ENCODE assay signal across 8 cellular contexts in the genomic region with DNA sequence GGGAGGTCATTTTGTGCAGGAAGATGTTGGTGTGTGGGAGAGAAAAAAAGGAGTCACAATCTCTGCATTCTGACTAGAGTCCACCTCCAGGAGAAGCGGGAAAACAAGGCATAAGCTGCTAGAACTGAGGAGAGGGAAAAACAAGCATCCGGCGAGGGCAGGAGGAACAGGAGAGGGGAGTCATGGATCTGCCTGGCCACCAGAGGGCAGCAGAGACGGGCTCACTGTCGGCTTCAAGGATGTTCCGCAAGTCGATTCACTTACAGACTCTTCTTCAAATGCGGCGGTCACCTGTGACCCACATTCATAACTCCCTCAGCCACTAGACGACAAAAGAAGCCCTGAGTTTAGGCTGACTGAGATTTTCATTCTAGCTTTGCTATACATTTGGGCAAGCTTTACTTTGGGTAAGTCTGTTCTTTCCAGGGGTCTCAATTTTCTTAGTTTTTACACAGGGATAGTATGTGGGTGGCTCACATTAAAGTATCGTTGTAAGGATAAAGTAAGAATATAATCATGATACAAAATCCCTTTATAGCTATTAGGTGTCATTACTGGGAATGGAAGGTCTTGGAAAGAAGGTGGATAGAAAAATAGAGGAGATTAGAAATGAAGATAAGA. TPM values are rescaled to one million over a fixed set of nuclear protein-coding genes. Genes with fewer than 3 reads are reported as not detected.
DNase-seq lines count a peak whose midpoint lies in the region; ATAC-seq and TF ChIP-seq lines count a peak whose summit lies in the region.

No MANE protein-coding gene starts in this region.

- peak overlapping the region; percentile 60 for H3K4me2 ChIP-seq in HCT116 (ENCODE audit: low read length)

- intact Hi-C loops in HCT116 (cut with micrococcal nuclease), result loop anchor here (2.0 kb wide), 1 partner anchor 455 kb away; no protein-coding TSS in a partner anchor
- intact Hi-C loops in lower leg skin (cut with DNase I; ENCODE audit: low total_unique reads), result loop anchor here (10.0 kb wide), 1 partner anchor 381 kb away; no protein-coding TSS in a partner anchor

- peak overlapping the region; percentile 95 for H2AFZ ChIP-seq in HCT116 (ENCODE audit: low read depth, low read length, poor library complexity, severe bottlenecking)

- H3K27ac ChIP-seq in C4-2B (no peak overlapping the region), HCT116 (ENCODE audit: low read depth, low read length) (no peak overlapping the region)

- RAD21 ChIA-PET in HCT116 (lab: Charles Lee; ENCODE audit: low non-redundant PET in 1 of 2, low total read pairs in 2 of 2, uncharacterized antibody in 2 of 2, unreplicated experiment in 2 of 2), result interaction anchor here in 1 of 2 experiments (0.8 to 2.0 kb wide), 3 partner anchors 326 to 455 kb away, joined by 3 to 4 read pairs (median 4); no protein-coding TSS in a partner anchor

- H3K4me3 ChIP-seq in HCT116 (replicated peaks in 1 of 2; ENCODE audit: low read depth in 1 of 2, low read length in 2 of 2), result no peak overlapping the region; a peak in 1 of 4 replicates
- H3K4me3 ChIP-seq in lower leg skin (ENCODE audit: low read depth, poor library complexity, severe bottlenecking), result no peak overlapping the region

- peak; percentile 85 for ATAC-seq in HCT116
- no peak for ATAC-seq in GM18511 (IDR thresholded peaks at IDR 0.05; ENCODE audit: unreplicated experiment)

- no peaks in the 10 kb centered on the region for H3K9me2 ChIP-seq in HCT116 (ENCODE audit: insufficient read depth)

- H3K79me2 ChIP-seq in HCT116 (ENCODE audit: insufficient read depth, low read length), result no peaks in the 10 kb centered on the region

- CTCF ChIA-PET in HCT116 (lab: Charles Lee), result interaction anchor here (0.6 to 3.9 kb wide), 19 partner anchors 9 to 455 kb away, joined by 3 to 33 read pairs (median 5); partner anchors contain the start of gene TAP2

- no peaks in the 10 kb centered on the region for H3K27me3 ChIP-seq in HCT116 (ENCODE audit: insufficient read depth, low read length)

- BruUV-seq in HCT116 (replicated peaks; lab: Mats Ljungman, UMichigan), result no TSS peak

- peak; percentile 69 for DNase-seq in HCT116 (ENCODE audit: low read depth, low spot score)
- DNase-seq in NCI-H526 treated with DMSO at 0.1 percent for 48 hours (lab: John Stamatoyannopoulos, UW), result peak; percentile 32
- DNase-seq in activated CD4-positive, alpha-beta T cell treated with anti-CD3 and anti-CD28 coated beads, Interleukin-2, amount 50 U/mL, for 4 hours, result peak; percentile 81 to 87
- DNase-seq in dermis blood vessel endothelial cell, result peak; percentile 90
- peak; percentile 47 to 95 for DNase-seq in lower leg skin (ENCODE audit: low spot score in 2 of 2)
- DNase-seq in stimulated activated CD4-positive, alpha-beta T cell treated with anti-CD3 and anti-CD28 coated beads, TNF-alpha, amount 100 ng/mL, for 4 hours (ENCODE audit: low read depth in 3 of 3), result peak; percentile 69 to 81 (median 74)

- TF ChIP-seq POLR2A in HCT116 (IDR thresholded peaks at IDR 0.05; ENCODE audit: borderline replicate concordance, extremely low read depth, insufficient read depth, insufficient read length) (no peak), lower leg skin (IDR thresholded peaks at IDR 0.05) (no peak)

- 5 to 6% methylated on average over 11 of the region's 11 CpGs for WGBS in lower leg skin, 2 donors

- H3K9me3 ChIP-seq in HCT116 (ENCODE audit: control insufficient read depth in 1 of 2, insufficient read depth in 1 of 2, low read depth in 1 of 2, low read length in 2 of 2), result no peaks in the 10 kb centered on the region

- H4K20me1 ChIP-seq in HCT116 (ENCODE audit: insufficient read depth), result no peaks in the 10 kb centered on the region

- H3K4me1 ChIP-seq in HCT116 (ENCODE audit: control insufficient read depth in 1 of 2, insufficient read depth in 2 of 2, low read length in 2 of 2), result peaks cover 0 to 12% of the 10 kb centered on the region in 2 experiments; a peak in 2 of 4 replicates

- POLR2A ChIA-PET in HCT116 (lab: Charles Lee), result interaction anchor here (0.5 kb wide), 1 partner anchor 464 kb away, joined by 3 read pairs; no protein-coding TSS in a partner anchor

- peak; percentile 89 for TF ChIP-seq RAD21 in HCT116 (IDR thresholded peaks at IDR 0.05; ENCODE audit: low read depth)

- H3K9ac ChIP-seq in HCT116 (ENCODE audit: low read length), result no peak overlapping the region

- H3K36me3 ChIP-seq in HCT116 (ENCODE audit: control insufficient read depth in 1 of 2, insufficient read depth in 2 of 2, low read length in 2 of 2), result no peaks in the 10 kb centered on the region

- peak; percentile 97 for TF ChIP-seq CTCF in C4-2B (conservative IDR thresholded peaks at IDR 0.05)
- peak; percentile 73 to 91 (median 88) for TF ChIP-seq CTCF in HCT116 (IDR thresholded peaks at IDR 0.05 in 2 of 3, conservative IDR thresholded peaks at IDR 0.05 in 1 of 3; ENCODE audit: borderline replicate concordance in 1 of 3, insufficient read depth in 1 of 3, low read depth in 2 of 3, low read length in 2 of 3)
- peak in 1 of 3 donors; percentile 56 for TF ChIP-seq CTCF in lower leg skin (IDR thresholded peaks at IDR 0.05)

TF ChIP-seq in HCT116, 20 proteins besides CTCF, POLR2A, EP300 and RAD21:
- TF ChIP-seq TCF7L2 (IDR thresholded peaks at IDR 0.05; ENCODE audit: borderline replicate concordance, extremely low read depth, insufficient read depth, insufficient read length), result peak; percentile 45
- TF ChIP-seq EZH2 (IDR thresholded peaks at IDR 0.05), result no peak

RNA-seq across cellular contexts. Expression of gene BTNL2, which starts 6.6 kb away (rescaled TPM):
- not detected for total RNA-seq in HCT116 (2021; ENCODE audit: unreplicated experiment)
- polyA plus RNA-seq in HCT116 (2012), result 0.13 TPM in 1 of 2 replicates, not detected in the other
- total RNA-seq in dermis blood vessel endothelial cell, result not detected in 2 replicates
- not detected for total RNA-seq in lower leg skin

RNA-seq across cellular contexts. Expression of gene HLA-DRA, which starts 26.1 kb away (rescaled TPM):
- total RNA-seq in HCT116 (2021; ENCODE audit: unreplicated experiment) (4.7 TPM), dermis blood vessel endothelial cell (0.09 TPM in 1 of 2 replicates, not detected in the other), lower leg skin (100 to 1,000 TPM; 164 to 274 (median 229) TPM)
- 1.7 TPM in 2 replicates for polyA plus RNA-seq in HCT116 (2012)

RNA-seq across cellular contexts. Expression of gene TSBP1, which starts 41.8 kb away (rescaled TPM):
- total RNA-seq in HCT116 (2021; ENCODE audit: unreplicated experiment), result not detected
- not detected in 2 replicates for polyA plus RNA-seq in HCT116 (2012)
- not detected in 2 replicates for total RNA-seq in dermis blood vessel endothelial cell
- total RNA-seq in lower leg skin, result not detected

Comparison
In these comparisons a context has a peak if more than half of its experiments do, and no peak if none do; other contexts are left out.
1. DNase-seq: peak in every context shown above with its lines; median percentile 90 in dermis blood vessel endothelial cell; 84 in activated CD4-positive, alpha-beta T cell treated with anti-CD3 and anti-CD28 coated beads, Interleukin-2, amount 50 U/mL, for 4 hours; 74 in stimulated activated CD4-positive, alpha-beta T cell treated with anti-CD3 and anti-CD28 coated beads, TNF-alpha, amount 100 ng/mL, for 4 hours; 71 in lower leg skin; 69 in HCT116; 32 in NCI-H526 treated with DMSO at 0.1 percent for 48 hours.
2. RNA of gene HLA-DRA, which starts 26.1 kb away (total RNA-seq): 164 to 274 TPM in lower leg skin; 4.7 TPM in HCT116 (single experiment) and 0.09 TPM in dermis blood vessel endothelial cell; every median in the first group is over 10 times any median in the second.